ENCODE assay signal across 7 cellular contexts in genomic region chr22:40668611-40669390, GRCh38. TPM values are rescaled to one million over a fixed set of nuclear protein-coding genes. Genes with fewer than 3 reads are reported as not detected.
A peak's percentile ranks its signal among the peaks of the same experiment; 100 is the strongest.
DNase-seq lines count a peak whose midpoint lies in the region; ATAC-seq and TF ChIP-seq lines count a peak whose summit lies in the region.

No MANE protein-coding gene starts in this region.

- H3K9me3 Mint-ChIP-seq in immature natural killer cell: no peaks in the 10 kb centered on the region

- ATAC-seq in RWPE2 (ENCODE audit: low read depth): peak; percentile 66
- ATAC-seq in HG02840 (IDR thresholded peaks at IDR 0.05; ENCODE audit: low FRiP score, unreplicated experiment): no peak

- H3K36me3 Mint-ChIP-seq in immature natural killer cell: no peaks in the 10 kb centered on the region

- no peaks in the 10 kb centered on the region for H3K36me3 ChIP-seq in RWPE2 (ENCODE audit: low read depth)

- H3K27me3 Mint-ChIP-seq in immature natural killer cell (ENCODE audit: low read depth in 3 of 3): peaks cover 6 to 8% (median 7%) of the 10 kb centered on the region in 3 donors

- H3K9me3 ChIP-seq in RWPE2 (ENCODE audit: severe bottlenecking): no peaks in the 10 kb centered on the region

- H3K4me1 ChIP-seq in RWPE2 (ENCODE audit: insufficient read depth, poor library complexity, severe bottlenecking): peaks cover 3% of the 10 kb centered on the region

- DNase-seq in H4 (ENCODE audit: low spot score) (peak; percentile 83), RWPE2 (ENCODE audit: low spot score) (no peak), epithelial cell of proximal tubule (ENCODE audit: low read depth) (peak; percentile 54), renal cortical epithelial cell (ENCODE audit: low read depth) (peak; percentile 88), NCI-H1048 (lab: John Stamatoyannopoulos, UW) (no peak), immature natural killer cell (no peak)

- no peak overlapping the region for H3K4me3 Mint-ChIP-seq in immature natural killer cell

- H3K4me3 ChIP-seq in RWPE2 (ENCODE audit: severe bottlenecking) (no peak overlapping the region), epithelial cell of proximal tubule (ENCODE audit: low read depth, low read length) (no peak overlapping the region)

- no peak overlapping the region for H3K27ac Mint-ChIP-seq in immature natural killer cell

- TF ChIP-seq CTCF in RWPE2 (IDR thresholded peaks at IDR 0.05; ENCODE audit: poor library complexity, severe bottlenecking): no peak
- TF ChIP-seq CTCF in epithelial cell of proximal tubule (conservative IDR thresholded peaks at IDR 0.05; ENCODE audit: low read depth, low read length): no peak

- H3K4me1 Mint-ChIP-seq in immature natural killer cell: no peaks in the 10 kb centered on the region

- H3K27me3 ChIP-seq in RWPE2 (ENCODE audit: insufficient read depth, poor library complexity, severe bottlenecking): no peaks in the 10 kb centered on the region

- H3K27ac ChIP-seq in RWPE2 (ENCODE audit: poor library complexity, severe bottlenecking): no peak overlapping the region

RNA-seq across cellular contexts. Expression of gene MCHR1, which starts 10.5 kb away (rescaled TPM):
- not detected in 2 replicates for total RNA-seq in H4 (2014; rRNA removed; shearing (Covaris generic))
- total RNA-seq in epithelial cell of proximal tubule (0.23 TPM in 1 of 2 replicates, not detected in the other), renal cortical epithelial cell (0.50 and 2.4 TPM in 2 replicates)
- polyA plus RNA-seq in immature natural killer cell: not detected

RNA-seq across cellular contexts. Expression of gene MRTFA, which starts 32.3 kb away (rescaled TPM):
- 13.6 and 20.5 TPM in 2 replicates for total RNA-seq in H4 (2014; rRNA removed; shearing (Covaris generic))
- total RNA-seq in epithelial cell of proximal tubule (32.7 and 52.1 TPM in 2 replicates), renal cortical epithelial cell (29.3 and 77.7 TPM in 2 replicates)
- polyA plus RNA-seq in immature natural killer cell: 10 to 100 TPM in 1 of 3 donors, 1 to 10 TPM in 2; 5.0 to 23.5 (median 7.3) TPM

Comparison
In these comparisons a context has a peak if more than half of its experiments do, and no peak if none do; other contexts are left out.
1. DNase-seq: peak in H4 (single experiment), epithelial cell of proximal tubule (single experiment) and renal cortical epithelial cell (single experiment); none in RWPE2 (single experiment), NCI-H1048 (single experiment) and immature natural killer cell (0 of 3).